Comparison of ENCODE assay signal across 1 cellular context in genomic region chr1:70966018-70966638, GRCh38.
TF ChIP-seq lines count a peak whose summit lies in the region.

No MANE protein-coding gene starts in this region.

TF ChIP-seq in GM23338, 12 proteins besides CTCF, POLR2A, EP300 and RAD21 (continued from another document):
- no peak for TF ChIP-seq REST (IDR thresholded peaks at IDR 0.05; ENCODE audit: unreplicated experiment)
- no peak for TF ChIP-seq POLR2AphosphoS5 (IDR thresholded peaks at IDR 0.05; ENCODE audit: low read depth)
- TF ChIP-seq NANOG (IDR thresholded peaks at IDR 0.05; ENCODE audit: borderline replicate concordance): no peak
